ENCODE assay signal across 1 cellular context in genomic region chr14:95098984-95099599, GRCh38.
TF ChIP-seq lines count a peak whose summit lies in the region.

No MANE protein-coding gene starts in this region.

TF ChIP-seq in HCT116, 20 proteins besides CTCF, POLR2A, EP300 and RAD21 (continued from another document):
- TF ChIP-seq REST (IDR thresholded peaks at IDR 0.05; ENCODE audit: low read depth) (no peak), EZH2phosphoT487 (IDR thresholded peaks at IDR 0.05; ENCODE audit: borderline replicate concordance) (no peak), ZNF274 (IDR thresholded peaks at IDR 0.05; ENCODE audit: low read depth, low read length) (no peak), SIN3A (IDR thresholded peaks at IDR 0.05; ENCODE audit: low read depth) (no peak), TCF7L2 (IDR thresholded peaks at IDR 0.05; ENCODE audit: borderline replicate concordance, extremely low read depth, insufficient read depth, insufficient read length) (no peak), EGR1 (IDR thresholded peaks at IDR 0.05; ENCODE audit: low read depth) (no peak), MAX (IDR thresholded peaks at IDR 0.05) (no peak), SRF (IDR thresholded peaks at IDR 0.05; ENCODE audit: low read depth) (no peak), FOSL1 (IDR thresholded peaks at IDR 0.05; ENCODE audit: low read depth) (no peak)
